ENCODE assay signal across 22 cellular contexts in genomic region chr18:25896956-25897355, GRCh38.
"Had no signal": no experiment of that assay in that cellular context is flagged by ENCODE, and none has a peak within 500 bp of the region (broad histone marks: within the 10 kb centered on the region; RNA-seq: fewer than 3 reads in every experiment).

No MANE protein-coding gene starts in this region.

- H3K36me3 Mint-ChIP-seq: activated CD8-positive, alpha-beta memory T cell treated with anti-CD3 and anti-CD28 coated beads, Interleukin-2, amount 10 ng/mL, durations not matched to agents 7 days and 5 days; activated naive CD4-positive, alpha-beta T cell treated with anti-CD3 and anti-CD28 coated beads, Interleukin-2, amount 50 U/mL, for 72 hours; natural killer cell treated with Interleukin-12 subunit alpha and Interleukin-12 subunit beta and Interleukin-15 and Interleukin-18, amount 100 ng/mL, for 72 hours; stimulated activated effector memory CD8-positive, alpha-beta T cell treated with anti-CD3 and anti-CD28 coated beads, Interleukin-12 subunit alpha, Interleukin-12 subunit beta, amount 100 ng/mL, for 72 hours had no signal

- H3K9me3 Mint-ChIP-seq: activated B cell treated with CpG ODN at 0.5 μM for 24 hours; activated T-helper 2 cell treated with anti-CD3 and anti-CD28 coated beads, Interferon-gamma antibody, Interleukin-2, Interleukin-4, amounts not matched to agents 10 μg/mL and 5 μg/mL and 100 μg/mL, durations not matched to agents 14 hours and 24 hours and 36 hours; central memory CD8-positive, alpha-beta T cell; effector memory CD8-positive, alpha-beta T cell; natural killer cell treated with Interleukin-12 subunit alpha and Interleukin-12 subunit beta and Interleukin-15 and Interleukin-18, amount 100 ng/mL, for 72 hours had no signal

- DNase-seq: activated B cell treated with CpG ODN at 0.5 μM for 24 hours; activated CD4-positive, alpha-beta T cell treated with anti-CD3 and anti-CD28 coated beads, Interleukin-2, amount 50 U/mL, for 1 hour; activated CD8-positive, alpha-beta memory T cell treated with anti-CD3 and anti-CD28 coated beads, Interleukin-2, amount 10 ng/mL, durations not matched to agents 7 days and 5 days; activated CD8-positive, alpha-beta T cell treated with anti-CD3 and anti-CD28 coated beads for 36 hours; activated T-cell treated with anti-CD3 and anti-CD28 coated beads, Interleukin-2, amount 50 U/mL, for 48 hours; effector memory CD8-positive, alpha-beta T cell; gastrocnemius medialis; left cardiac atrium; left ventricle myocardium superior; mucosa of descending colon; ovary; stimulated activated CD4-positive, alpha-beta T cell treated with anti-CD3 and anti-CD28 coated beads, Interleukin-12 subunit alpha, Interleukin-12 subunit beta, amount 100 ng/mL, for 4 hours; stimulated activated CD4-positive, alpha-beta T cell treated with anti-CD3 and anti-CD28 coated beads, Interleukin-4, amount 100 ng/mL, for 1 hour; trophoblast cell; uterus had no signal

- H3K4me3 Mint-ChIP-seq: activated B cell treated with CpG ODN at 0.5 μM for 24 hours; activated CD8-positive, alpha-beta memory T cell treated with anti-CD3 and anti-CD28 coated beads, Interleukin-2, amount 10 ng/mL, durations not matched to agents 7 days and 5 days; activated CD8-positive, alpha-beta T cell treated with anti-CD3 and anti-CD28 coated beads for 36 hours; central memory CD8-positive, alpha-beta T cell; effector memory CD8-positive, alpha-beta T cell; natural killer cell treated with Interleukin-12 subunit alpha and Interleukin-12 subunit beta and Interleukin-15 and Interleukin-18, amount 100 ng/mL, for 72 hours; stimulated activated effector memory CD8-positive, alpha-beta T cell treated with anti-CD3 and anti-CD28 coated beads, Interleukin-12 subunit alpha, Interleukin-12 subunit beta, amount 100 ng/mL, for 72 hours; stimulated activated naive CD8-positive, alpha-beta T cell treated with anti-CD3 and anti-CD28 coated beads, Interleukin-15, Interleukin-2, amounts not matched to agents 100 ng/mL and 50 ng/mL, for 24 hours had no signal

- H3K4me1 Mint-ChIP-seq: activated B cell treated with CpG ODN at 0.5 μM for 24 hours; activated CD8-positive, alpha-beta memory T cell treated with anti-CD3 and anti-CD28 coated beads, Interleukin-2, amount 10 ng/mL, durations not matched to agents 7 days and 5 days; stimulated activated effector memory CD8-positive, alpha-beta T cell treated with anti-CD3 and anti-CD28 coated beads, Interleukin-12 subunit alpha, Interleukin-12 subunit beta, amount 100 ng/mL, for 72 hours had no signal

- H3K27ac Mint-ChIP-seq: activated B cell treated with CpG ODN at 0.5 μM for 24 hours; activated CD8-positive, alpha-beta memory T cell treated with anti-CD3 and anti-CD28 coated beads, Interleukin-2, amount 10 ng/mL, durations not matched to agents 7 days and 5 days; activated CD8-positive, alpha-beta T cell treated with anti-CD3 and anti-CD28 coated beads for 36 hours; activated naive CD4-positive, alpha-beta T cell treated with anti-CD3 and anti-CD28 coated beads, Interleukin-2, amount 50 U/mL, for 72 hours; activated T-helper 2 cell treated with anti-CD3 and anti-CD28 coated beads, Interferon-gamma antibody, Interleukin-2, Interleukin-4, amounts not matched to agents 10 μg/mL and 5 μg/mL and 100 μg/mL, durations not matched to agents 14 hours and 24 hours and 36 hours; effector memory CD8-positive, alpha-beta T cell; natural killer cell treated with Interleukin-12 subunit alpha and Interleukin-12 subunit beta and Interleukin-15 and Interleukin-18, amount 100 ng/mL, for 72 hours; progenitor cell of endocrine pancreas; stimulated activated effector memory CD8-positive, alpha-beta T cell treated with anti-CD3 and anti-CD28 coated beads, Interleukin-12 subunit alpha, Interleukin-12 subunit beta, amount 100 ng/mL, for 72 hours; stimulated activated naive CD8-positive, alpha-beta T cell treated with anti-CD3 and anti-CD28 coated beads, Interleukin-15, Interleukin-2, amounts not matched to agents 100 ng/mL and 50 ng/mL, for 24 hours had no signal

- ATAC-seq: activated CD8-positive, alpha-beta memory T cell treated with anti-CD3 and anti-CD28 coated beads, Interleukin-2, amount 10 ng/mL, durations not matched to agents 7 days and 5 days; activated CD8-positive, alpha-beta T cell treated with anti-CD3 and anti-CD28 coated beads for 36 hours; activated naive CD4-positive, alpha-beta T cell treated with anti-CD3 and anti-CD28 coated beads, Interleukin-2, amount 50 U/mL, for 72 hours; left ventricle myocardium superior; stimulated activated effector memory CD8-positive, alpha-beta T cell treated with anti-CD3 and anti-CD28 coated beads, Interleukin-12 subunit alpha, Interleukin-12 subunit beta, amount 100 ng/mL, for 72 hours had no signal
